Comparison of ENCODE assay signal across 8 cellular contexts in the genomic region with DNA sequence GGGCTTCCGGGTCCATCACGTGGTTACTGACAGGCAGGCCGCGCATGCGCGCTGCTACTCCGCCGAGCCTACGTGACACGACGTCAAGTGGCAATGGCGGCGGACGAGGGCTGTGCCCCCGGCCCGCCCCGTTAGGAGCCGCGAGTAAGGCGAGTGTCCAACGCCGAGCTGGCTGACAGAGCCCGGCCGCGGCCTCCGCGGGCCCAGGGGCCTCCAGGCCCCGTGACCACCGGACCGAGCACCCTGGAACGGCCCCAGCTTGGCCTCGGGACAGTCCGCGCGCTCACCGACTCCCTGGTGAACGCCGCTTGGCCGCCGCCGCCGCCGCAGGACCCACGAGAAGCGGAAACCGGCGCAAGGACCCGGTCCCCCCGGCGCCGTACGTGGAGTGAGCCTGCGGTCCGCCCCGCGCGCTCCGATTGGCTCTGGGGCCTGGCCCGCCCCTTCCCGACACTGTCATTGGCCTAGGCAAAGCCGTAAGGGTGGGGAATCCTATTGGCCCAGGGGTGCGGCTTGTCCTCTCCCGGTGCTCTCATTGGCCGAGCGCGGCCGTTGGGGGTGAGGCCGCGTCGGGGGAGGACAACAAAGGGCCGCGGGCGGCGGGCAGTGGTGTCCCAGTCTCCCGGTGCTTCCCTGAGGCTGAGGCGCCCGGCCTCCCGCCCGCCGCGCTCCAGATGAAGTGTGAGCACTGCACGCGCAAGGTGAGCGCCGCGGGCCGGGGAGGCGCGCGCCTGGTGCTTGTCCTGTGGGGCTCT. TPM values are rescaled to one million over a fixed set of nuclear protein-coding genes. Genes with fewer than 3 reads are reported as not detected.
DNase-seq lines count a peak whose midpoint lies in the region; ATAC-seq and TF ChIP-seq lines count a peak whose summit lies in the region.

A gene (plus strand): TSS at position 612 of the 755 bp plus-strand sequence. CDS start 63 bp downstream, at position 675.

- H3K36me3 ChIP-seq in H7 (replicated peaks; ENCODE audit: control insufficient read depth, insufficient read depth, low read length) = peaks cover 4% of the 10 kb centered on the region

- peaks cover 37% of the 10 kb centered on the region for H3K36me3 Mint-ChIP-seq in nephron progenitor cell (ENCODE audit: low read depth)

- H3K4me3 Mint-ChIP-seq in nephron progenitor cell = peak within 1 kb of the TSS; percentile 97
- H3K4me3 Mint-ChIP-seq in stimulated activated naive CD8-positive, alpha-beta T cell treated with anti-CD3 and anti-CD28 coated beads, Interleukin-15, amount 100 ng/mL, for 72 hours = peak within 1 kb of the TSS; percentile 97 to 98

- H3K4me3 ChIP-seq in H7 (ENCODE audit: insufficient read depth, low read depth, low read length) (peak within 1 kb of the TSS; percentile 98), fibroblast of the aortic adventitia (ENCODE audit: low read depth, low read length) (peak within 1 kb of the TSS; percentile 82)

- peaks cover 22% of the 10 kb centered on the region for H3K9me3 Mint-ChIP-seq in nephron progenitor cell
- H3K9me3 Mint-ChIP-seq in stimulated activated naive CD8-positive, alpha-beta T cell treated with anti-CD3 and anti-CD28 coated beads, Interleukin-15, amount 100 ng/mL, for 72 hours = no peaks in the 10 kb centered on the region

- no peaks in the 10 kb centered on the region for H3K27me3 ChIP-seq in H7 (ENCODE audit: control insufficient read depth, insufficient read depth, low read length)

- TF ChIP-seq CTCF in fibroblast of the aortic adventitia (IDR thresholded peaks at IDR 0.05; ENCODE audit: insufficient read depth, low read length) = no peak
- TF ChIP-seq CTCF in nephron progenitor cell (IDR thresholded peaks at IDR 0.05) = no peak

- H3K4me1 Mint-ChIP-seq in nephron progenitor cell = peaks cover 44% of the 10 kb centered on the region
- H3K4me1 Mint-ChIP-seq in stimulated activated naive CD8-positive, alpha-beta T cell treated with anti-CD3 and anti-CD28 coated beads, Interleukin-15, amount 100 ng/mL, for 72 hours = peaks cover 47% of the 10 kb centered on the region

- peak; percentile 99 for DNase-seq in ELF-1 (ENCODE audit: low read depth, low spot score)
- DNase-seq in H7 = peak; percentile 100
- peak; percentile 98 for DNase-seq in M059J (ENCODE audit: low read depth)
- peak; percentile 99 to 100 for DNase-seq in SHP77 (lab: John Stamatoyannopoulos, UW)
- peak; percentile 92 for DNase-seq in activated effector memory CD4-positive, alpha-beta T cell treated with Interleukin-2 at 50 U/mL for 16 hours
- DNase-seq in fibroblast of the aortic adventitia (ENCODE audit: low read depth) = peak; percentile 98
- DNase-seq in nephron progenitor cell = peak; percentile 96
- DNase-seq in stimulated activated naive CD8-positive, alpha-beta T cell treated with anti-CD3 and anti-CD28 coated beads, Interleukin-15, amount 100 ng/mL, for 72 hours = peak; percentile 96 to 97

- peak within 1 kb of the TSS; percentile 91 for H3K27ac Mint-ChIP-seq in nephron progenitor cell
- peak within 1 kb of the TSS; percentile 96 to 99 for H3K27ac Mint-ChIP-seq in stimulated activated naive CD8-positive, alpha-beta T cell treated with anti-CD3 and anti-CD28 coated beads, Interleukin-15, amount 100 ng/mL, for 72 hours

- H3K27me3 Mint-ChIP-seq in nephron progenitor cell (ENCODE audit: low read depth, poor library complexity) = no peaks in the 10 kb centered on the region
- H3K27me3 Mint-ChIP-seq in stimulated activated naive CD8-positive, alpha-beta T cell treated with anti-CD3 and anti-CD28 coated beads, Interleukin-15, amount 100 ng/mL, for 72 hours = no peaks in the 10 kb centered on the region

- peak; percentile 99 for ATAC-seq in stimulated activated naive CD8-positive, alpha-beta T cell treated with anti-CD3 and anti-CD28 coated beads, Interleukin-15, amount 100 ng/mL, for 72 hours

RNA-seq across cellular contexts. Expression of the gene that starts here (rescaled TPM):
- total RNA-seq in H7 (2014; rRNA removed; shearing (Covaris generic)) = 42.2 and 49.9 TPM in 2 replicates
- 68.2 and 84.2 TPM in 2 replicates for total RNA-seq in M059J (2014; rRNA removed; shearing (Covaris generic))
- 27.9 and 35.0 TPM in 2 replicates for total RNA-seq in fibroblast of the aortic adventitia (ENCODE audit: low replicate concordance)

Comparison
In these comparisons a context has a peak if more than half of its experiments do, and no peak if none do; other contexts are left out.
1. Peak in every context shown above with its lines: DNase-seq, ATAC-seq and H3K4me3 ChIP-seq.